Comparison of ENCODE assay signal across 25 cellular contexts in the genomic region with DNA sequence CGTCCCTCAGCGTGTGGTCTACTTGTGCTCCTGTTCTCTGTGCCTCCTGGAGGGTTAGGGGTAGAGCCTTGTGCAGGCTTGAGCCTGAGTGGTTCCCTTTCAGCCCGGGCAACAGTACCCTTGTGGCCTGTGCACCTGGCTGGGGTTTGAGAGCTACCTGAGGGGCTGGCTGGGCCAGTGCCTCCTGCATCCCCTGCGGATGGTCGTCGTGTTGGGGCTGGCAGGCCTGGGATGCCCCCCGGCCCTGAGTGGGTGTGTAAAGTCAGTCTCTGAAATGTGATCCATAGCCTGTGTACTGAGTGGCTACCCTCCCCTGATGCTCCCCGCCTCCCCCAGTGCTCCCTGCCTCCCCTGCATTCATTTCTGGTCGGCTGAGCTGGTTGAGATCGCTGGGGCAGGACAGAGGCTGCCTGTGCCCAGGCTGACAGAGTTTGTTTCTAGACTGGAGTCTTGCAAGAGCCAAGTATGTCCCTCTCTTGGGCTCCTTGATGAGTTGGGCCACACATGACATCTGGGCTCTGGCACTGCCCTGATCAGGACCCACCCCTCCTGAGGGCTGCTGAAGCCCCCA. TPM values are rescaled to one million over a fixed set of nuclear protein-coding genes. Genes with fewer than 3 reads are reported as not detected.
DNase-seq lines count a peak whose midpoint lies in the region; ATAC-seq and TF ChIP-seq lines count a peak whose summit lies in the region.
"Had no signal": no experiment of that assay in that cellular context is flagged by ENCODE, and none has a peak within 500 bp of the region (broad histone marks: within the 10 kb centered on the region; RNA-seq: fewer than 3 reads in every experiment).

No MANE protein-coding gene starts in this region.

- no peaks in the 10 kb centered on the region for H3K27me3 Mint-ChIP-seq in natural killer cell treated with Interleukin-12 subunit alpha and Interleukin-12 subunit beta and Interleukin-15 and Interleukin-18, amount 100 ng/mL, for 72 hours
- H3K27me3 Mint-ChIP-seq in natural killer cell (ENCODE audit: low read depth in 2 of 2) (no peaks in the 10 kb centered on the region), endodermal cell (ENCODE audit: insufficient read depth) (no peaks in the 10 kb centered on the region)
- H3K27me3 Mint-ChIP-seq: CD4-positive, CD25-positive, alpha-beta regulatory T cell; IgD-negative memory B cell had no signal

- no peak overlapping the region for H2AK5ac ChIP-seq in neuronal stem cell (ENCODE audit: low read depth, low read length)

- H3K4me2 ChIP-seq in neuronal stem cell (ENCODE audit: insufficient read depth, low read length, poor library complexity, severe bottlenecking) = no peak overlapping the region
- H3K4me2 ChIP-seq: A549 had no signal

- H2BK12ac ChIP-seq in neuronal stem cell (ENCODE audit: low read length) = no peak overlapping the region

- H3K14ac ChIP-seq in neuronal stem cell (ENCODE audit: low read length) = no peak overlapping the region

- H3K18ac ChIP-seq in neuronal stem cell (ENCODE audit: low read length) = no peak overlapping the region

- peaks cover 8% of the 10 kb centered on the region for H3K36me3 Mint-ChIP-seq in natural killer cell treated with Interleukin-12 subunit alpha and Interleukin-12 subunit beta and Interleukin-15 and Interleukin-18, amount 100 ng/mL, for 72 hours
- no peaks in the 10 kb centered on the region for H3K36me3 Mint-ChIP-seq in natural killer cell
- peaks cover 42% of the 10 kb centered on the region for H3K36me3 Mint-ChIP-seq in endodermal cell (ENCODE audit: low read depth)

- intact Hi-C loops in natural killer cell (cut with micrococcal nuclease) = no loop called here

- no peaks in the 10 kb centered on the region for H3K4me1 ChIP-seq in endodermal cell (ENCODE audit: control insufficient read depth, insufficient read depth, low read length)
- H3K4me1 ChIP-seq in neuronal stem cell (ENCODE audit: control insufficient read depth in 2 of 2, insufficient read depth in 1 of 2, low read depth in 1 of 2, low read length in 2 of 2) = no peaks in the 10 kb centered on the region
- H3K4me1 ChIP-seq: A549, BE2C, Caco-2, HAP-1 had no signal

- H3K23ac ChIP-seq in neuronal stem cell (ENCODE audit: low read depth, low read length, poor library complexity) = no peak overlapping the region

- peak; percentile 44 for DNase-seq in natural killer cell treated with Interleukin-12 subunit alpha and Interleukin-12 subunit beta and Interleukin-15 and Interleukin-18, amount 100 ng/mL, for 72 hours (ENCODE audit: low spot score)
- DNase-seq in natural killer cell = no peak
- DNase-seq in endodermal cell = no peak
- no peak for DNase-seq in neuronal stem cell (ENCODE audit: low spot score)
- DNase-seq in NCI-H774 (lab: John Stamatoyannopoulos, UW) = no peak
- no peak for DNase-seq in WERI-Rb-1
- DNase-seq: BE2C; Caco-2; CD4-positive, CD25-positive, alpha-beta regulatory T cell; DMS 273 treated with DMSO at 0.1 percent for 48 hours; DMS79 treated with DMSO at 0.1 percent for 48 hours; GM23248; Kasumi-1; NCI-H1694; NCI-H2081; NCI-H446; NCI-H526; OCI-M1; Right ventricle myocardium superior had no signal

- no peak overlapping the region for H3K27ac ChIP-seq in endodermal cell (ENCODE audit: low read depth, low read length)
- H3K27ac ChIP-seq in neuronal stem cell (replicated peaks; ENCODE audit: low read length) = no peak overlapping the region
- no peak overlapping the region for H3K27ac ChIP-seq in WERI-Rb-1
- H3K27ac ChIP-seq: A549, GM23248 had no signal

- H3K9ac ChIP-seq in endodermal cell (ENCODE audit: extremely low read depth, low read length, poor library complexity, severe bottlenecking) (no peak overlapping the region), neuronal stem cell (ENCODE audit: low read depth, low read length, poor library complexity) (no peak overlapping the region)
- H3K9ac ChIP-seq: GM23248 had no signal

- no peaks in the 10 kb centered on the region for H3K9me3 ChIP-seq in endodermal cell (ENCODE audit: control insufficient read depth, low read length)
- peaks cover 0 to 13% of the 10 kb centered on the region in 2 donors for H3K9me3 ChIP-seq in neuronal stem cell (replicated peaks in 1 of 2; ENCODE audit: control insufficient read depth in 2 of 2, insufficient read depth in 1 of 2, low read depth in 1 of 2, low read length in 2 of 2)
- H3K9me3 ChIP-seq in WERI-Rb-1 (ENCODE audit: severe bottlenecking) = no peaks in the 10 kb centered on the region
- H3K9me3 ChIP-seq: BE2C, Caco-2, HAP-1 had no signal

- no peak overlapping the region for H3K4me3 Mint-ChIP-seq in natural killer cell treated with Interleukin-12 subunit alpha and Interleukin-12 subunit beta and Interleukin-15 and Interleukin-18, amount 100 ng/mL, for 72 hours
- H3K4me3 Mint-ChIP-seq in natural killer cell (no peak overlapping the region), endodermal cell (no peak overlapping the region)
- H3K4me3 Mint-ChIP-seq: CD4-positive, CD25-positive, alpha-beta regulatory T cell; IgD-negative memory B cell had no signal

- H2BK120ac ChIP-seq in neuronal stem cell (ENCODE audit: low read depth, low read length) = no peak overlapping the region

- H3K4me3 ChIP-seq in endodermal cell (ENCODE audit: low read length) (no peak overlapping the region), neuronal stem cell (ENCODE audit: low read length in 2 of 2) (no peak overlapping the region), WERI-Rb-1 (ENCODE audit: low read depth, low read length) (no peak overlapping the region)
- H3K4me3 ChIP-seq: A549, GM12878, GM23248, HAP-1 had no signal

- no peak overlapping the region for H3K4ac ChIP-seq in neuronal stem cell (ENCODE audit: low read length)

- no peaks in the 10 kb centered on the region for H3K27me3 ChIP-seq in endodermal cell (ENCODE audit: control insufficient read depth, insufficient read depth, low read length, poor library complexity, severe bottlenecking)
- no peaks in the 10 kb centered on the region for H3K27me3 ChIP-seq in neuronal stem cell (ENCODE audit: control insufficient read depth in 3 of 3, insufficient read depth in 3 of 3, low read depth in 1 of 3, low read length in 3 of 3)
- H3K27me3 ChIP-seq in WERI-Rb-1 (ENCODE audit: insufficient read depth, low read depth, severe bottlenecking) = no peaks in the 10 kb centered on the region
- H3K27me3 ChIP-seq: BE2C had no signal

- H3K27ac Mint-ChIP-seq in natural killer cell treated with Interleukin-12 subunit alpha and Interleukin-12 subunit beta and Interleukin-15 and Interleukin-18, amount 100 ng/mL, for 72 hours = no peak overlapping the region
- H3K27ac Mint-ChIP-seq in natural killer cell = peak overlapping the region in 1 of 2 donors; percentile 49
- H3K27ac Mint-ChIP-seq in endodermal cell = peak overlapping the region; percentile 41

- peaks cover 4 to 5% of the 10 kb centered on the region in 2 donors for H3K4me1 Mint-ChIP-seq in natural killer cell treated with Interleukin-12 subunit alpha and Interleukin-12 subunit beta and Interleukin-15 and Interleukin-18, amount 100 ng/mL, for 72 hours (ENCODE audit: low read depth in 2 of 2)
- H3K4me1 Mint-ChIP-seq in natural killer cell (peaks cover 0 to 9% of the 10 kb centered on the region in 2 donors), endodermal cell (no peaks in the 10 kb centered on the region)

- no peak overlapping the region for H2BK15ac ChIP-seq in neuronal stem cell (ENCODE audit: low read length)

- H4K8ac ChIP-seq in neuronal stem cell (ENCODE audit: low read depth, low read length) = peak overlapping the region; percentile 43

- TF ChIP-seq CTCF in natural killer cell (IDR thresholded peaks at IDR 0.05) (no peak), endodermal cell (conservative IDR thresholded peaks at IDR 0.05) (no peak), WERI-Rb-1 (IDR thresholded peaks at IDR 0.05; ENCODE audit: low read depth, low read length) (no peak)

- no peaks in the 10 kb centered on the region for H3K9me3 Mint-ChIP-seq in natural killer cell treated with Interleukin-12 subunit alpha and Interleukin-12 subunit beta and Interleukin-15 and Interleukin-18, amount 100 ng/mL, for 72 hours
- H3K9me3 Mint-ChIP-seq in natural killer cell (no peaks in the 10 kb centered on the region), endodermal cell (peaks cover 5% of the 10 kb centered on the region)

- no peak overlapping the region for H2BK5ac ChIP-seq in neuronal stem cell (ENCODE audit: low read length)

- 91 to 95% methylated on average over 4 to 10 of the region's 10 CpGs for WGBS in endodermal cell (ENCODE audit: insufficient coverage in 1 of 2, insufficient read length in 1 of 2), 2 experiments
- WGBS in neuronal stem cell (ENCODE audit: extremely low coverage in 2 of 2, insufficient read length in 2 of 2, insufficient replicate concordance in 1 of 2), 2 donors = no CpG with 5 or more reads among the region's 10 CpGs

- H2AFZ ChIP-seq in neuronal stem cell (ENCODE audit: low read length) = no peak overlapping the region
- H2AFZ ChIP-seq: GM23248 had no signal

- H3K79me1 ChIP-seq in neuronal stem cell (ENCODE audit: low read depth, low read length) = peaks cover 18% of the 10 kb centered on the region

- no peak for ATAC-seq in natural killer cell treated with Interleukin-12 subunit alpha and Interleukin-12 subunit beta and Interleukin-15 and Interleukin-18, amount 100 ng/mL, for 72 hours
- ATAC-seq in natural killer cell (no peak), HG03039 (IDR thresholded peaks at IDR 0.05; ENCODE audit: unreplicated experiment) (no peak)
- ATAC-seq: A549, GM12878 had no signal

- H3K36me3 ChIP-seq in endodermal cell (ENCODE audit: control insufficient read depth, insufficient read depth, low read length) (peaks cover 21% of the 10 kb centered on the region), neuronal stem cell (replicated peaks in 1 of 2; ENCODE audit: control insufficient read depth in 2 of 2, insufficient read depth in 2 of 2, low read length in 2 of 2) (peaks cover 54 to 96% of the 10 kb centered on the region in 2 donors), WERI-Rb-1 (peaks cover 94% of the 10 kb centered on the region)

- H4K91ac ChIP-seq in neuronal stem cell (ENCODE audit: low read depth, low read length, poor library complexity) = no peak overlapping the region

RNA-seq across cellular contexts. Expression of gene ZNF316, which starts 9.3 kb away (rescaled TPM):
- 10 to 100 TPM; 28.3 to 39.8 TPM for total RNA-seq in natural killer cell treated with Interleukin-12 subunit alpha and Interleukin-12 subunit beta and Interleukin-15 and Interleukin-18, amount 100 ng/mL, for 72 hours
- 10 to 100 TPM; 46.2 to 59.6 (median 49.5) TPM for total RNA-seq in natural killer cell
- total RNA-seq in endodermal cell = 10 to 100 TPM; 21.4 to 29.6 TPM
- 33.6 TPM for polyA plus RNA-seq in endodermal cell (2013, experiment 1 of 2)
- polyA plus RNA-seq in endodermal cell (2013, experiment 2 of 2) = 24.9 TPM
- polyA plus RNA-seq in neuronal stem cell (2013, experiment 1 of 2) = 11.1 TPM
- polyA plus RNA-seq in neuronal stem cell (2013, experiment 2 of 2) = 10.9 TPM

RNA-seq across cellular contexts. Expression of gene ZNF853, which starts 31.1 kb away (rescaled TPM):
- total RNA-seq in natural killer cell treated with Interleukin-12 subunit alpha and Interleukin-12 subunit beta and Interleukin-15 and Interleukin-18, amount 100 ng/mL, for 72 hours = 1 to 10 TPM in 1 of 2 donors, under 1 TPM in 1; 0.56 to 1.0 TPM
- total RNA-seq in natural killer cell = 10 to 100 TPM in 1 of 3 donors, 1 to 10 TPM in 2; 6.5 to 12.0 (median 9.7) TPM
- 10 to 100 TPM; 14.2 to 17.2 TPM for total RNA-seq in endodermal cell
- 11.1 TPM for polyA plus RNA-seq in endodermal cell (2013, experiment 1 of 2)
- 10.6 TPM for polyA plus RNA-seq in endodermal cell (2013, experiment 2 of 2)
- polyA plus RNA-seq in neuronal stem cell (2013, experiment 1 of 2) = 5.3 TPM
- 5.4 TPM for polyA plus RNA-seq in neuronal stem cell (2013, experiment 2 of 2)
- total RNA-seq: MCF 10A had no signal
- polyA plus RNA-seq: GM23248 had no signal

RNA-seq across cellular contexts. Expression of gene INTS15, which starts 56.6 kb away (rescaled TPM):
- 10 to 100 TPM; 42.5 to 58.6 TPM for total RNA-seq in natural killer cell treated with Interleukin-12 subunit alpha and Interleukin-12 subunit beta and Interleukin-15 and Interleukin-18, amount 100 ng/mL, for 72 hours
- total RNA-seq in natural killer cell (10 to 100 TPM; 47.5 to 70.1 (median 60.7) TPM), endodermal cell (10 to 100 TPM; 34.4 to 38.0 TPM)
- 36.7 TPM for polyA plus RNA-seq in endodermal cell (2013, experiment 1 of 2)
- 29.4 TPM for polyA plus RNA-seq in endodermal cell (2013, experiment 2 of 2)
- polyA plus RNA-seq in neuronal stem cell (2013, experiment 1 of 2) = 24.9 TPM
- polyA plus RNA-seq in neuronal stem cell (2013, experiment 2 of 2) = 25.4 TPM
